Comparison of ENCODE assay signal across 1 cellular context in genomic region chr11:118889796-118890195, GRCh38.
TF ChIP-seq lines count a peak whose summit lies in the region.

No MANE protein-coding gene starts in this region.

TF ChIP-seq in SK-N-SH, 30 proteins besides CTCF, POLR2A, EP300 and RAD21 (continued from another document):
- no peak for TF ChIP-seq USF1 (IDR thresholded peaks at IDR 0.05; ENCODE audit: borderline replicate concordance, low read depth)
- no peak for TF ChIP-seq CHD2 (IDR thresholded peaks at IDR 0.05; ENCODE audit: low read length, partially characterized antibody)
- no peak for TF ChIP-seq POLR2AphosphoS5 (IDR thresholded peaks at IDR 0.05; ENCODE audit: low read depth, low read length)
- no peak for TF ChIP-seq FOXJ3 (CRISPR knock-in tag; IDR thresholded peaks at IDR 0.05)
- no peak for TF ChIP-seq NFIC (IDR thresholded peaks at IDR 0.05; ENCODE audit: borderline replicate concordance)
- TF ChIP-seq ELF1 (IDR thresholded peaks at IDR 0.05): no peak
